ENCODE assay signal across 10 cellular contexts in genomic region chr3:15899438-15899837, GRCh38.
A peak's percentile ranks its signal among the peaks of the same experiment; 100 is the strongest.
DNase-seq lines count a peak whose midpoint lies in the region; ATAC-seq and TF ChIP-seq lines count a peak whose summit lies in the region.
"Had no signal": no experiment of that assay in that cellular context is flagged by ENCODE, and none has a peak within 500 bp of the region (broad histone marks: within the 10 kb centered on the region; RNA-seq: fewer than 3 reads in every experiment).

No MANE protein-coding gene starts in this region.

- H3K9me3 Mint-ChIP-seq in type B pancreatic cell (no peaks in the 10 kb centered on the region), glutamatergic neuron (ENCODE audit: unreplicated experiment) (no peaks in the 10 kb centered on the region)

- H3K36me3 Mint-ChIP-seq in type B pancreatic cell (no peaks in the 10 kb centered on the region), glutamatergic neuron (ENCODE audit: unreplicated experiment) (no peaks in the 10 kb centered on the region)

- peaks cover 7% of the 10 kb centered on the region for H3K4me1 Mint-ChIP-seq in type B pancreatic cell (ENCODE audit: unreplicated experiment)
- no peaks in the 10 kb centered on the region for H3K4me1 Mint-ChIP-seq in glutamatergic neuron (ENCODE audit: low read depth, unreplicated experiment)
- H3K4me1 Mint-ChIP-seq: memory B cell had no signal

- H3K27me3 Mint-ChIP-seq in type B pancreatic cell (no peaks in the 10 kb centered on the region), glutamatergic neuron (ENCODE audit: unreplicated experiment) (no peaks in the 10 kb centered on the region)
- H3K27me3 Mint-ChIP-seq: memory B cell, T-helper 17 cell had no signal

- no peak for ATAC-seq in stimulated activated naive CD8-positive, alpha-beta T cell treated with anti-CD3 and anti-CD28 coated beads, Interleukin-15, Interleukin-2, amounts not matched to agents 100 U/mL and 50 U/mL, for 24 hours
- ATAC-seq: T-helper 17 cell had no signal

- TF ChIP-seq CTCF in type B pancreatic cell (conservative IDR thresholded peaks at IDR 0.05), result no peak
- TF ChIP-seq CTCF in glutamatergic neuron (IDR thresholded peaks at IDR 0.05; ENCODE audit: partially characterized antibody, unreplicated experiment), result no peak

- H3K27ac Mint-ChIP-seq in type B pancreatic cell (no peak overlapping the region), glutamatergic neuron (ENCODE audit: unreplicated experiment) (no peak overlapping the region)
- H3K27ac Mint-ChIP-seq: memory B cell, T-helper 17 cell had no signal

- DNase-seq in ELR (ENCODE audit: low read depth), result peak; percentile 49
- peak; percentile 29 for DNase-seq in Kasumi-1 (lab: John Stamatoyannopoulos, UW)
- DNase-seq in astrocyte of the hippocampus (ENCODE audit: low read depth, low spot score), result peak; percentile 96
- DNase-seq in kidney tubule cell (ENCODE audit: low spot score), result peak; percentile 62
- no peak for DNase-seq in type B pancreatic cell (ENCODE audit: extremely low spot score, unreplicated experiment)
- DNase-seq in activated CD4-positive, alpha-beta T cell treated with anti-CD3 and anti-CD28 coated beads, Interleukin-2, amount 50 U/mL, for 1 hour, result no peak
- DNase-seq in stimulated activated naive CD8-positive, alpha-beta T cell treated with anti-CD3 and anti-CD28 coated beads, Interleukin-15, Interleukin-2, amounts not matched to agents 100 U/mL and 50 U/mL, for 24 hours, result no peak
- no peak for DNase-seq in glutamatergic neuron
- DNase-seq: T-helper 17 cell had no signal

- H3K4me3 Mint-ChIP-seq in type B pancreatic cell, result no peak overlapping the region
- H3K4me3 Mint-ChIP-seq in glutamatergic neuron (ENCODE audit: unreplicated experiment), result no peak overlapping the region
- H3K4me3 Mint-ChIP-seq: memory B cell, T-helper 17 cell had no signal

Comparison
In these comparisons a context has a peak if more than half of its experiments do, and no peak if none do; other contexts are left out.
1. DNase-seq: peak in ELR (single experiment), Kasumi-1 (2 of 2), astrocyte of the hippocampus (single experiment) and kidney tubule cell (single experiment); none in type B pancreatic cell (single experiment), activated CD4-positive, alpha-beta T cell treated with anti-CD3 and anti-CD28 coated beads, Interleukin-2, amount 50 U/mL, for 1 hour (single experiment), stimulated activated naive CD8-positive, alpha-beta T cell treated with anti-CD3 and anti-CD28 coated beads, Interleukin-15, Interleukin-2, amounts not matched to agents 100 U/mL and 50 U/mL, for 24 hours (single experiment) and glutamatergic neuron (single experiment).